Comparison of ENCODE assay signal across 8 cellular contexts in the genomic region with DNA sequence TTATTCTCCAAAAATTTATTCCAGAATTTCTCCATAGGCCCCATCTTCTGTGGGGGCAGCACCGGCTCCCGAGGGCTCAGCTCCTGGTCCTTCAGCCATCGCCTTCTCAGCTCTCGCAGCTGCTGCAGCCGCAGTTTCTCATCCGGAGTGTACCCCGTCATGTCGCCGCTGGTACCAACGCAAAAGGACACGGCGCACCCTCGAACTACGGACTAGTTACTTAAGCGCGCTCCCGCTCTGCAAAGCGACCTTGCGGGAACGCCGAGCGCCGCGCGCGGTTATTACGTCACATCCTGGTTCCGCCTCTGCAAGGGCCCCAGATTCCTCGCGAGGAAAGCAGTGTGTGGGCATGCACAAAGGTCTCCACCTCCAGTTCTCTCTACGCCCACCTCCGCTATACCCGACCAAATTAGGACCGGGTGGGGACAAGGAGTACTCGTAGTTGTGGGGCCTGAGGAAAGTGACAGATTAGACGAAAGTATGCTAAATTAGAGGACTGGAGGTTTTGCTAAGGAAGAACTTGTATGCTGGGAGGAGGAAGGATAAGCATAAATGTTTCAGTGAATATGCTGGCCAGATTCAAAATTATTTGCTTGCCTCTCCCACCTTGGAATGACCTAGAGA. TPM values are rescaled to one million over a fixed set of nuclear protein-coding genes. Genes with fewer than 3 reads are reported as not detected.
DNase-seq lines count a peak whose midpoint lies in the region; ATAC-seq, FAIRE-seq and TF ChIP-seq lines count a peak whose summit lies in the region.

NDUFB6 (minus strand) TSS at position 260 of the 624 bp plus-strand sequence; CDS start at position 161, 99 bp downstream.

- peak; percentile 81 for ATAC-seq in GM19372 (IDR thresholded peaks at IDR 0.05; ENCODE audit: low read depth, unreplicated experiment)
- peak; percentile 62 for ATAC-seq in HG03558 (IDR thresholded peaks at IDR 0.05; ENCODE audit: extremely low read depth, unreplicated experiment)
- ATAC-seq in HepG2: peak; percentile 95

- TF ChIP-seq EP300 in HepG2 (IDR thresholded peaks at IDR 0.05; ENCODE audit: low read depth in 2 of 2, low read length in 2 of 2) (no peak), HepG2 (CRISPR knock-in tag; IDR thresholded peaks at IDR 0.05; ENCODE audit: borderline replicate concordance) (no peak)

- DNase-seq in NCI-H748 treated with DMSO at 0.1 percent for 48 hours (lab: John Stamatoyannopoulos, UW) (peak; percentile 85), HepG2 (ENCODE audit: low spot score) (peak; percentile 90)
- DNase-seq in activated CD4-positive, alpha-beta T cell treated with anti-CD3 and anti-CD28 coated beads, Interleukin-2, amount 50 U/mL, for 24 hours (ENCODE audit: low read depth in 1 of 2, low spot score in 1 of 2): peak; percentile 93
- peak; percentile 96 for DNase-seq in stimulated activated CD4-positive, alpha-beta T cell treated with anti-CD3 and anti-CD28 coated beads, Interleukin-4, amount 100 ng/mL, for 1 hour

- peak within 1 kb of the TSS; percentile 97 for H3K4me3 Mint-ChIP-seq in dendritic cell treated with granulocyte-macrophage colony-stimulating factor and Interleukin-4, amounts not matched to agents 40 ng/mL and 50 ng/mL, for 4 days

- BruUV-seq in HepG2 (replicated peaks; lab: Mats Ljungman, UMichigan): no TSS peak

- H3K79me2 ChIP-seq in HepG2 (ENCODE audit: insufficient read depth, low read length): peaks cover 32% of the 10 kb centered on the region

- peaks cover 19 to 23% (median 22%) of the 10 kb centered on the region in 10 experiments for H3K4me1 ChIP-seq in BLaER1 treated with 17β-estradiol and CSF1 and Interleukin-3, amounts not matched to agents 10 nM and 100 nM
- H3K4me1 ChIP-seq in HepG2 (ENCODE audit: insufficient read depth, low read length): peaks cover 24% of the 10 kb centered on the region

- H3K27ac Mint-ChIP-seq in dendritic cell treated with granulocyte-macrophage colony-stimulating factor and Interleukin-4, amounts not matched to agents 40 ng/mL and 50 ng/mL, for 4 days: peak within 1 kb of the TSS; percentile 92

- no peaks in the 10 kb centered on the region for H3K9me3 ChIP-seq in BLaER1 treated with 17β-estradiol and CSF1 and Interleukin-3, amounts not matched to agents 10 nM and 100 nM (replicated peaks in 1 of 11)
- no peaks in the 10 kb centered on the region for H3K9me3 ChIP-seq in HepG2 (ENCODE audit: low read length)

- H3K4me1 Mint-ChIP-seq in dendritic cell treated with granulocyte-macrophage colony-stimulating factor and Interleukin-4, amounts not matched to agents 40 ng/mL and 50 ng/mL, for 4 days (ENCODE audit: low read depth): peaks cover 19% of the 10 kb centered on the region

- H3K36me3 ChIP-seq in BLaER1 treated with 17β-estradiol and CSF1 and Interleukin-3, amounts not matched to agents 10 nM and 100 nM: peaks cover 4 to 25% (median 17%) of the 10 kb centered on the region in 11 experiments; a peak in 19 of 22 replicates
- peaks cover 3 to 11% of the 10 kb centered on the region in 2 experiments; a peak in 3 of 5 replicates for H3K36me3 ChIP-seq in HepG2 (replicated peaks in 1 of 2; ENCODE audit: control insufficient read depth in 1 of 2, insufficient read depth in 2 of 2, low read length in 2 of 2)

- peak within 1 kb of the TSS; percentile 82 to 91 (median 85) for H3K9ac ChIP-seq in BLaER1 treated with 17β-estradiol and CSF1 and Interleukin-3, amounts not matched to agents 10 nM and 100 nM
- H3K9ac ChIP-seq in HepG2 (ENCODE audit: insufficient read depth, low read depth, low read length): peak within 1 kb of the TSS; percentile 77

- H2AFZ ChIP-seq in HepG2 (ENCODE audit: low read length): peak within 1 kb of the TSS; percentile 85

- 0 out of 2 replicates have a peak, but pooled peaks have one; percentile 21 for TF ChIP-seq RAD21 in HepG2 (CRISPR knock-in tag; IDR thresholded peaks at IDR 0.05)

- H3K4me2 ChIP-seq in BLaER1 treated with 17β-estradiol and CSF1 and Interleukin-3, amounts not matched to agents 10 nM and 100 nM: peak within 1 kb of the TSS; percentile 77 to 96 (median 86)
- H3K4me2 ChIP-seq in HepG2 (ENCODE audit: low read depth, low read length): peak within 1 kb of the TSS; percentile 81

- H3K27ac ChIP-seq in BLaER1 treated with 17β-estradiol and CSF1 and Interleukin-3, amounts not matched to agents 10 nM and 100 nM: peak within 1 kb of the TSS; percentile 62 to 85 (median 75)
- peak within 1 kb of the TSS; percentile 77 for H3K27ac ChIP-seq in HepG2 (ENCODE audit: extremely low read length, insufficient read depth, low read length)

- no peak for TF ChIP-seq CTCF in HepG2 (CRISPR knock-in tag; IDR thresholded peaks at IDR 0.05)

- peak; percentile 72 to 86 for TF ChIP-seq POLR2A in HepG2 (IDR thresholded peaks at IDR 0.05; ENCODE audit: insufficient read depth in 1 of 2, low read depth in 2 of 2, low read length in 2 of 2)

- CTCF ChIA-PET in HepG2 (lab: Yijun Ruan, JAX; ENCODE audit: low intra/inter-chr PET ratio, low total read pairs): interaction anchor here (1.1 to 3.8 kb wide), 4 partner anchors 23 to 197 kb away, joined by 3 to 52 read pairs (median 4); no protein-coding TSS in a partner anchor

- H3K4me3 ChIP-seq in BLaER1 treated with 17β-estradiol and CSF1 and Interleukin-3, amounts not matched to agents 10 nM and 100 nM: peak within 1 kb of the TSS; percentile 83 to 98 (median 94)
- H3K4me3 ChIP-seq in HepG2 (replicated peaks in 1 of 3; ENCODE audit: insufficient read depth in 1 of 3, low read depth in 2 of 3, low read length in 3 of 3): peak within 1 kb of the TSS; percentile 81 to 95 (median 83)

- H4K20me1 ChIP-seq in BLaER1 treated with 17β-estradiol and CSF1 and Interleukin-3, amounts not matched to agents 10 nM and 100 nM: peaks cover 0 to 31% (median 13%) of the 10 kb centered on the region in 11 experiments; a peak in 11 of 22 replicates
- no peaks in the 10 kb centered on the region for H4K20me1 ChIP-seq in HepG2 (ENCODE audit: insufficient read depth, low read length)

- peaks cover 7% of the 10 kb centered on the region for H3K27me3 Mint-ChIP-seq in dendritic cell treated with granulocyte-macrophage colony-stimulating factor and Interleukin-4, amounts not matched to agents 40 ng/mL and 50 ng/mL, for 4 days

- POLR2A ChIA-PET in HepG2 (lab: Yijun Ruan, JAX): interaction anchor here (1.0 to 2.8 kb wide), 4 partner anchors 22 to 194 kb away, joined by 5 to 36 read pairs (median 14); partner anchors contain the start of genes ACO1, RIGI, SMIM27 and TOPORS

- peaks cover 21% of the 10 kb centered on the region for H3K36me3 Mint-ChIP-seq in dendritic cell treated with granulocyte-macrophage colony-stimulating factor and Interleukin-4, amounts not matched to agents 40 ng/mL and 50 ng/mL, for 4 days (ENCODE audit: low read depth)

- in situ Hi-C loops in HepG2 (cut with HindIII; ENCODE audit: extremely low pct_ligation_motif_present, low pct_unique_long_range_greater_than_20kb): loop anchor here (5.0 kb wide), 1 partner anchor 191 kb away; the partner anchor contains the start of gene ACO1

- peak; percentile 60 for FAIRE-seq in HepG2 (lab: Jason Lieb, UNC)

- no peaks in the 10 kb centered on the region for H3K27me3 ChIP-seq in BLaER1 treated with 17β-estradiol and CSF1 and Interleukin-3, amounts not matched to agents 10 nM and 100 nM
- no peaks in the 10 kb centered on the region; a peak in 1 of 5 replicates for H3K27me3 ChIP-seq in HepG2 (ENCODE audit: control insufficient read depth in 1 of 2, insufficient read depth in 2 of 2, low read length in 2 of 2)

- WGBS in HepG2 (ENCODE audit: low lambda C conversion rate): under 1% methylated on average over 19 of the region's 36 CpGs

- no peaks in the 10 kb centered on the region for H3K9me3 Mint-ChIP-seq in dendritic cell treated with granulocyte-macrophage colony-stimulating factor and Interleukin-4, amounts not matched to agents 40 ng/mL and 50 ng/mL, for 4 days

- intact Hi-C loops in dendritic cell treated with granulocyte-macrophage colony-stimulating factor and Interleukin-4, amounts not matched to agents 40 ng/mL and 50 ng/mL, for 4 days (cut with micrococcal nuclease): loop anchor here (1.0 to 5.0 kb wide), 3 partner anchors 21 to 188 kb away; partner anchors contain the start of genes ACO1, RIGI, SMIM27 and TOPORS
- intact Hi-C loops in HepG2 (cut with micrococcal nuclease; ENCODE audit: unreplicated experiment): loop anchor here (1.0 to 2.0 kb wide), 4 partner anchors 47 to 194 kb away; partner anchors contain the start of gene RIGI

TF ChIP-seq in HepG2, 621 proteins besides CTCF, POLR2A, EP300 and RAD21 (continues in another document):
- TF ChIP-seq ZNF572 (CRISPR knock-in tag; IDR thresholded peaks at IDR 0.05) (peak; percentile 77; the same call in 1 of the 2 replicates), KAT8 (CRISPR knock-in tag; IDR thresholded peaks at IDR 0.05) (peak; percentile 99), TMF1 (CRISPR knock-in tag; IDR thresholded peaks at IDR 0.05; ENCODE audit: low read depth) (no peak), HHEX (CRISPR knock-in tag; IDR thresholded peaks at IDR 0.05) (no peak), ZNF205 (CRISPR knock-in tag; IDR thresholded peaks at IDR 0.05) (no peak; the same call in 1 of the 2 replicates), PCBP2 (optimal IDR thresholded peaks at IDR 0.05; ENCODE audit: low read depth, low read length, poor library complexity, severe bottlenecking) (no peak)

RNA-seq across cellular contexts. Expression of gene NDUFB6, which starts in this region (rescaled TPM):
- total RNA-seq in HepG2 (2016; rRNA removed; fragmentation: Illumina TruSeq; extraction: Trizol): 81.9 and 106 TPM in 2 replicates
- 16.0 and 16.3 TPM in 2 replicates for total RNA-seq in HepG2 (2016; cell fraction: cytosol; rRNA removed; fragmentation: Illumina TruSeq; extraction: Trizol; ENCODE audit: low read depth)
- total RNA-seq in HepG2 (2016; cell fraction: insoluble cytoplasmic fraction; rRNA removed; fragmentation: Illumina TruSeq; extraction: Trizol): 86.2 and 119 TPM in 2 replicates
- total RNA-seq in HepG2 (2016; cell fraction: membrane; rRNA removed; fragmentation: Illumina TruSeq; extraction: Trizol): 18.5 and 19.3 TPM in 2 replicates
- 35.9 and 39.7 TPM in 2 replicates for total RNA-seq in HepG2 (2016; cell fraction: nucleus; rRNA removed; fragmentation: Illumina TruSeq; extraction: Trizol)
- 21.5 and 31.2 TPM in 2 replicates for polyA plus RNA-seq in HepG2 (2011; rRNA removed)
- 28.6 and 29.6 TPM in 2 replicates for polyA plus RNA-seq in HepG2 (2011; cell fraction: cytosol; rRNA removed)
- polyA plus RNA-seq in HepG2 (2011; cell fraction: nucleus; rRNA removed): 5.5 and 6.9 TPM in 2 replicates
- polyA plus RNA-seq in HepG2 (2012): 27.7 and 34.6 TPM in 2 replicates
- 18.1 and 20.1 TPM in 2 replicates for polyA plus RNA-seq in HepG2 (2016; cell fraction: cytosol; fragmentation: Illumina TruSeq; extraction: Trizol; ENCODE audit: low read depth)
- polyA plus RNA-seq in HepG2 (2016; cell fraction: insoluble cytoplasmic fraction; fragmentation: Illumina TruSeq; extraction: Trizol; ENCODE audit: low read depth): 93.0 and 110 TPM in 2 replicates
- polyA plus RNA-seq in HepG2 (2016; cell fraction: membrane; fragmentation: Illumina TruSeq; extraction: Trizol; ENCODE audit: low read depth): 18.7 and 19.9 TPM in 2 replicates
- 55.5 and 57.6 TPM in 2 replicates for polyA plus RNA-seq in HepG2 (2016; cell fraction: nucleus; fragmentation: Illumina TruSeq; extraction: Trizol; ENCODE audit: insufficient read depth, low read depth)
- 16.1 and 20.8 TPM in 2 replicates for polyA minus RNA-seq in HepG2 (2011; rRNA and poly(A)+ RNA removed; ENCODE audit: low replicate concordance)
- 13.8 and 18.9 TPM in 2 replicates for polyA minus RNA-seq in HepG2 (2011; cell fraction: cytosol; rRNA and poly(A)+ RNA removed)
- polyA minus RNA-seq in HepG2 (2011; cell fraction: nucleus; rRNA and poly(A)+ RNA removed): 9.1 and 13.1 TPM in 2 replicates

Comparison
In these comparisons a context has a peak if more than half of its experiments do, and no peak if none do; other contexts are left out.
1. Peak in every context shown above with its lines: DNase-seq, ATAC-seq, H3K4me3 ChIP-seq and H3K27ac ChIP-seq.